Comparison of ENCODE assay signal across 8 cellular contexts in the genomic region with DNA sequence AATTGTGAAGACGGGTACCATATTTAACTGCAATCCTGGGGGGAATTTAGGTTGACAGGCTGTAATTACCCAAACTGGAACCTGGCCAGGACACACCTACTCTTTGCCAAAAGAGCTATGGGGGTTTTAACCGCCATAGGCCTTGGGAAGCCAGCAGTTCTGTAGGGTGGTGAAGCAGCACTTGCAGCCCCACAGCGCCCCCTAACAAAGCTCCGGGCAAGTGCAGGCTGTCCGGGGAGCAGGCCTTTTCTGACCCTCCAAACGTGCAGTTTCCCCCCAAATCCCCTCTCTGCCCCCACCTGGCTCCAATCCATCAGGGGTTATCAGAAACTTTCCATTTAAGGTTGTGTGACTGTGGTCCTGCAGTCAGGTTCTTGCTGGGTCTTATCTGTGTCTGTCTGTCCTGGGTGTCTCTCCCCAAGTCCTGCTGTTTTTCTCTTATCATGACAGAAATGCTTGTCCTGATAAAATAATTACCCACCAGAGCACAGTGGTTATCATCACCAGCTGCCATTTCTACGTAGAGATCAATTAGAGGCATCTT.
DNase-seq lines count a peak whose midpoint lies in the region; ATAC-seq and TF ChIP-seq lines count a peak whose summit lies in the region.

No MANE protein-coding gene starts in this region.

- no peak overlapping the region for H3K27ac ChIP-seq in KMS-11
- H3K27ac ChIP-seq in RWPE2 (ENCODE audit: poor library complexity, severe bottlenecking): no peak overlapping the region
- H3K27ac ChIP-seq in colonic mucosa: no peak overlapping the region

- H3K27ac Mint-ChIP-seq in naive B cell: peak overlapping the region in 2 of 6 donors; percentile 32 to 40

- no peak overlapping the region for H2AFZ ChIP-seq in KMS-11 (ENCODE audit: low read depth)

- H3K4me1 Mint-ChIP-seq in naive B cell: peaks cover 14 to 34% (median 32%) of the 10 kb centered on the region in 3 donors

- H3K27me3 ChIP-seq in KMS-11 (ENCODE audit: insufficient read depth, low read depth): no peaks in the 10 kb centered on the region
- H3K27me3 ChIP-seq in RWPE2 (ENCODE audit: insufficient read depth, poor library complexity, severe bottlenecking): no peaks in the 10 kb centered on the region
- H3K27me3 ChIP-seq in colonic mucosa: no peaks in the 10 kb centered on the region

- TF ChIP-seq CTCF in KMS-11 (conservative IDR thresholded peaks at IDR 0.05; ENCODE audit: low read depth, low read length) (peak; percentile 73), RWPE2 (IDR thresholded peaks at IDR 0.05; ENCODE audit: poor library complexity, severe bottlenecking) (peak; percentile 13), colonic mucosa (IDR thresholded peaks at IDR 0.05) (peak; percentile 52)

- H3K4me1 ChIP-seq in KMS-11 (ENCODE audit: low read depth, poor library complexity, severe bottlenecking): peaks cover 77% of the 10 kb centered on the region
- H3K4me1 ChIP-seq in RWPE2 (ENCODE audit: insufficient read depth, poor library complexity, severe bottlenecking): no peaks in the 10 kb centered on the region
- H3K4me1 ChIP-seq in colonic mucosa: no peaks in the 10 kb centered on the region

- DNase-seq in COLO829 (ENCODE audit: low spot score) (peak; percentile 16), RWPE2 (ENCODE audit: low spot score) (no peak), colonic mucosa (peak; percentile 54), naive B cell (peak; percentile 27), pons (ENCODE audit: low spot score) (no peak)

- H3K36me3 ChIP-seq in KMS-11 (ENCODE audit: insufficient read depth): no peaks in the 10 kb centered on the region
- H3K36me3 ChIP-seq in RWPE2 (ENCODE audit: low read depth): no peaks in the 10 kb centered on the region
- H3K36me3 ChIP-seq in colonic mucosa: no peaks in the 10 kb centered on the region

- H3K4me3 ChIP-seq in KMS-11 (IDR thresholded peaks at IDR 0.05; ENCODE audit: insufficient read depth, low read depth, low read length) (no peak overlapping the region), RWPE2 (ENCODE audit: severe bottlenecking) (no peak overlapping the region), colonic mucosa (no peak overlapping the region)

- H3K9me3 Mint-ChIP-seq in naive B cell: no peaks in the 10 kb centered on the region

- H3K4me3 Mint-ChIP-seq in naive B cell: no peak overlapping the region

- H3K36me3 Mint-ChIP-seq in naive B cell: no peaks in the 10 kb centered on the region

- peaks cover 0 to 6% (median 0%) of the 10 kb centered on the region in 3 donors for H3K27me3 Mint-ChIP-seq in naive B cell

- H3K4me2 ChIP-seq in KMS-11: no peak overlapping the region

- H3K9ac ChIP-seq in KMS-11: no peak overlapping the region
- H3K9ac ChIP-seq in colonic mucosa (ENCODE audit: low read depth in 2 of 2, low read length in 2 of 2): no peak overlapping the region

- ATAC-seq in RWPE2 (ENCODE audit: low read depth): no peak
- ATAC-seq in naive B cell (ENCODE audit: low read depth in 2 of 2): peak in 1 of 2 donors; percentile 49
- ATAC-seq in GM21526 (IDR thresholded peaks at IDR 0.05; ENCODE audit: low FRiP score, unreplicated experiment): no peak
- ATAC-seq in GM18858 (IDR thresholded peaks at IDR 0.05; ENCODE audit: unreplicated experiment): no peak

- H3K9me3 ChIP-seq in RWPE2 (ENCODE audit: severe bottlenecking) (no peaks in the 10 kb centered on the region), colonic mucosa (no peaks in the 10 kb centered on the region)

- no peaks in the 10 kb centered on the region for H4K20me1 ChIP-seq in KMS-11 (ENCODE audit: insufficient read depth)

- intact Hi-C loops in colonic mucosa (cut with DNase I): loop anchor here (5.0 kb wide), 1 partner anchor 385 kb away; no protein-coding TSS in a partner anchor

- H3K79me2 ChIP-seq in KMS-11 (ENCODE audit: insufficient read depth, low read depth): no peaks in the 10 kb centered on the region

Comparison
In these comparisons a context has a peak if more than half of its experiments do, and no peak if none do; other contexts are left out.
1. DNase-seq: peak in COLO829 (single experiment), colonic mucosa (single experiment) and naive B cell (single experiment); none in RWPE2 (single experiment) and pons (single experiment).
2. CTCF ChIP-seq: peak in every context shown above with its lines; median percentile 73 in KMS-11; 52 in colonic mucosa; 13 in RWPE2.